In the genomic region with DNA sequence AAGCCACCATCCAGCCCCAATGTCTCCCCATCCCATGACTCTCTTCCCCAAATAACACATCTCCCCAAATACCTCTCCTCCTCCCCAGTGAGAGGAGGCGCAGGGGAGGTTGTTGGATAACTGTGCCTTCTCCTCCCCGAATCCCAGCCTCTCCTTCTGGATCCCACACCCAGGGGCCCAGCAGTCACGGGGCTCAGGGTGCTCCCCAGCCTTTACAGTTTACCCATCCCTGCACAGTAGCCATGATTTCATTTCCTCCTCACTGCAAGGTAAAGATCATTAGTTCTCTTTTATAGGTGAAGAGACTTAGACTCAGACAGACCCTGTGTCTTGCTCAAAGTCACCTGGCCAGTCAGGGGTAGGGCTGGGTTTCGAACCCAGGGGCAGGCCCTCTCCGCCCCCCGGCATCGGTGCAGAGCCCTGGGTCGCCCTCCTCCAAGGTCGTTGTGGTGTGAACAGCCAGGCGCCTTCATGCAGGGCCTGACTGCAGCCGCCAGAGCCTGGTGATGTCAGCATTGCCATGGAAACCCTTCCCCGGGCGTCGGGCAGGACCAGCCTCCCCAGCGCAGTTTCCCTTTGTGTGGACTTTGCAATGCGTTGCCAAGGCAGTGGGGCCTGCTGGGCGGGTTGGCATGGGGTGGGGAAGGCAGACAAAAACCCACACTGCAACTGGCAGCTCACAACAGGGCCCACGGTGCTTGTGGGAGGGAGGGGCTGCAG, we compare ENCODE assay signal across 8 cellular contexts. TPM values are rescaled to one million over a fixed set of nuclear protein-coding genes. Genes with fewer than 3 reads are reported as not detected.
DNase-seq lines count a peak whose midpoint lies in the region; ATAC-seq lines count a peak whose summit lies in the region.

No MANE protein-coding gene starts in this region.

- peaks cover 13 to 34% of the 10 kb centered on the region in 2 donors for H3K4me1 Mint-ChIP-seq in effector memory CD8-positive, alpha-beta T cell (ENCODE audit: low read depth in 2 of 2)

- no peaks in the 10 kb centered on the region for H3K27me3 Mint-ChIP-seq in effector memory CD8-positive, alpha-beta T cell

- DNase-seq in COLO668 (lab: John Stamatoyannopoulos, UW; ENCODE audit: unreplicated experiment), result peak; percentile 93
- DNase-seq in NCI-H774 (lab: John Stamatoyannopoulos, UW), result peak; percentile 99
- peak; percentile 66 for DNase-seq in activated T-cell treated with anti-CD3 and anti-CD28 coated beads for 1 hour (ENCODE audit: low read depth)
- DNase-seq in effector memory CD8-positive, alpha-beta T cell, result peak; percentile 78 to 90 (median 88)
- DNase-seq in lung microvascular endothelial cell (ENCODE audit: low read depth in 2 of 2), result peak; percentile 91 to 96
- peak; percentile 48 to 70 (median 59) for DNase-seq in stimulated activated CD4-positive, alpha-beta T cell treated with anti-CD3 and anti-CD28 coated beads, TNF-alpha, amount 100 ng/mL, for 24 hours (ENCODE audit: low read depth in 3 of 3)

- peak; percentile 53 for ATAC-seq in HG02981 (IDR thresholded peaks at IDR 0.05; ENCODE audit: unreplicated experiment)
- ATAC-seq in effector memory CD8-positive, alpha-beta T cell (replicated peaks), result peak; percentile 93
- ATAC-seq in GM18517 (IDR thresholded peaks at IDR 0.05; ENCODE audit: unreplicated experiment), result no peak

- no peaks in the 10 kb centered on the region for H3K9me3 Mint-ChIP-seq in effector memory CD8-positive, alpha-beta T cell

- H3K27ac Mint-ChIP-seq in effector memory CD8-positive, alpha-beta T cell, result peak overlapping the region; percentile 99 to 100

- H3K36me3 Mint-ChIP-seq in effector memory CD8-positive, alpha-beta T cell (ENCODE audit: insufficient read depth), result peaks cover 14% of the 10 kb centered on the region

- peak overlapping the region; percentile 79 to 81 for H3K4me3 Mint-ChIP-seq in effector memory CD8-positive, alpha-beta T cell

RNA-seq across cellular contexts. Expression of a gene that starts 53.3 kb away (rescaled TPM):
- 3.3 and 3.4 TPM in 2 replicates for total RNA-seq in lung microvascular endothelial cell
